1 cellular context compared by ENCODE assay signal in genomic region chr3:122183893-122184590, GRCh38.
TF ChIP-seq lines count a peak whose summit lies in the region.

No MANE protein-coding gene starts in this region.

TF ChIP-seq in H1, 55 proteins besides CTCF, POLR2A, EP300 and RAD21 (continued from another document):
- no peak for TF ChIP-seq YY1 (IDR thresholded peaks at IDR 0.05; ENCODE audit: low read depth, low read length)
- TF ChIP-seq SRF (IDR thresholded peaks at IDR 0.05; ENCODE audit: low read depth, low read length) = no peak
- peak; percentile 52 for TF ChIP-seq RNF2 (IDR thresholded peaks at IDR 0.05; ENCODE audit: borderline replicate concordance, low read depth, low read length, missing control alignments, poor library complexity, severe bottlenecking)
- no peak for TF ChIP-seq CREB1 (IDR thresholded peaks at IDR 0.05)
- no peak for TF ChIP-seq CBX5 (IDR thresholded peaks at IDR 0.05; ENCODE audit: low read depth, low read length)
- TF ChIP-seq KDM4A (IDR thresholded peaks at IDR 0.05; ENCODE audit: low read depth, low read length, severe bottlenecking) = peak; percentile 90
- no peak for TF ChIP-seq KDM5A (IDR thresholded peaks at IDR 0.05; ENCODE audit: low read length)
- no peak for TF ChIP-seq USF2 (IDR thresholded peaks at IDR 0.05; ENCODE audit: low read length)
- TF ChIP-seq TBP (IDR thresholded peaks at IDR 0.05; ENCODE audit: low read depth, low read length) = no peak
- TF ChIP-seq SP1 (IDR thresholded peaks at IDR 0.05; ENCODE audit: low read depth, low read length) = no peak
- no peak for TF ChIP-seq SIN3A (conservative IDR thresholded peaks at IDR 0.05 in 1 of 2, IDR thresholded peaks at IDR 0.05 in 1 of 2; ENCODE audit: low read depth in 1 of 2, low read length in 2 of 2)
- TF ChIP-seq POU5F1 (IDR thresholded peaks at IDR 0.05; ENCODE audit: low read depth, low read length) = no peak
- no peak for TF ChIP-seq CHD2 (IDR thresholded peaks at IDR 0.05; ENCODE audit: low read length)
- TF ChIP-seq SUZ12 (IDR thresholded peaks at IDR 0.05; ENCODE audit: low read length) = peak; percentile 47; the same call in 1 of the 2 replicates
- TF ChIP-seq GTF2F1 (IDR thresholded peaks at IDR 0.05; ENCODE audit: borderline replicate concordance, low read depth, low read length) = no peak
- no peak for TF ChIP-seq JUND (IDR thresholded peaks at IDR 0.05; ENCODE audit: low read length)
- TF ChIP-seq EZH2 (IDR thresholded peaks at IDR 0.05; ENCODE audit: low read depth, low read length, severe bottlenecking) = peak; percentile 57
- no peak for TF ChIP-seq CEBPB (IDR thresholded peaks at IDR 0.05; ENCODE audit: low read depth, low read length)
- 0 out of 2 replicates have a peak, but pooled peaks have one; percentile 28 for TF ChIP-seq E2F6 (IDR thresholded peaks at IDR 0.05)
- no peak for TF ChIP-seq POLR2AphosphoS5 (IDR thresholded peaks at IDR 0.05; ENCODE audit: low read depth, low read length)
- TF ChIP-seq TCF12 (IDR thresholded peaks at IDR 0.05; ENCODE audit: low read depth, low read length) = no peak
- 0 out of 2 replicates have a peak, but pooled peaks have one; percentile 21 for TF ChIP-seq PHF8 (conservative IDR thresholded peaks at IDR 0.05; ENCODE audit: low read depth, low read length)
- TF ChIP-seq SAP30 (IDR thresholded peaks at IDR 0.05; ENCODE audit: insufficient read depth, insufficient replicate concordance, low read length) = no peak
